ENCODE assay signal across 1 cellular context in genomic region chr19:3036119-3036794, GRCh38.
TF ChIP-seq lines count a peak whose summit lies in the region.

No MANE protein-coding gene starts in this region.

TF ChIP-seq in HCT116, 20 proteins besides CTCF, POLR2A, EP300 and RAD21 (continued from another document):
- TF ChIP-seq ZBTB33 (IDR thresholded peaks at IDR 0.05; ENCODE audit: extremely low read depth, insufficient replicate concordance, low read length): no peak
- TF ChIP-seq SP1 (IDR thresholded peaks at IDR 0.05; ENCODE audit: low read depth): peak; percentile 44; the same call in 1 of the 2 replicates
- TF ChIP-seq TCF7L2 (IDR thresholded peaks at IDR 0.05; ENCODE audit: borderline replicate concordance, extremely low read depth, insufficient read depth, insufficient read length): peak; percentile 67
- TF ChIP-seq CEBPB (IDR thresholded peaks at IDR 0.05; ENCODE audit: low read depth): no peak
- TF ChIP-seq ZFX (IDR thresholded peaks at IDR 0.05): peak; percentile 39; the same call in 1 of the 2 replicates
- TF ChIP-seq POLR2AphosphoS5 (IDR thresholded peaks at IDR 0.05; ENCODE audit: low read depth, low read length): peak; percentile 60
- no peak for TF ChIP-seq REST (IDR thresholded peaks at IDR 0.05; ENCODE audit: low read depth)
- peak; percentile 60 for TF ChIP-seq EGR1 (IDR thresholded peaks at IDR 0.05; ENCODE audit: low read depth)
